ENCODE assay signal across 29 cellular contexts in the genomic region with DNA sequence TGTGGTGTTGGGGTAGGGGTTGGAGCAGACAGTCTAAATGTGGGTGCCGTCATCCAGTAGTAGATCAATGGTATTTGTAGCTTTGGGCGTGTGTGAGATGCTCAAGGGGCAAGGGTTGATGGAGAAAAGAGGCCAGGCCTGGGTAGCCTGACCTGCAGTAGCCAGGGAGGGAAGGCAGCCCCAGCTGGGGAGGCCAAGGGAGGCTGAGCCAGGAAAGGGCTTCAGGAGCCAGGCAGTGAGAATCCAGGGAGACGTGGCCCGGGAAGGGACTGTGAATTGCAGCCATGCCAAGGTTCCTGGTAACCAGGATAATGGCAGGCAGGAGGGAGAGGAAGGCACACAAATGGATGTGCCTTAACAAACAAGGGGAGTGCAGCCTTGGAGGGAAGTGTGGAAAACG. TPM values are rescaled to one million over a fixed set of nuclear protein-coding genes. Genes with fewer than 3 reads are reported as not detected.
DNase-seq lines count a peak whose midpoint lies in the region; ATAC-seq and TF ChIP-seq lines count a peak whose summit lies in the region.
"Had no signal": no experiment of that assay in that cellular context is flagged by ENCODE, and none has a peak within 500 bp of the region (broad histone marks: within the 10 kb centered on the region; RNA-seq: fewer than 3 reads in every experiment).

No MANE protein-coding gene starts in this region.

- H3K36me3 Mint-ChIP-seq in memory B cell, result no peaks in the 10 kb centered on the region
- H3K36me3 Mint-ChIP-seq in stimulated activated effector memory CD8-positive, alpha-beta T cell treated with anti-CD3 and anti-CD28 coated beads, Interleukin-12 subunit alpha, Interleukin-12 subunit beta, amount 100 ng/mL, for 72 hours, result peaks cover 33% of the 10 kb centered on the region
- H3K36me3 Mint-ChIP-seq: immature natural killer cell had no signal

- no peaks in the 10 kb centered on the region for H3K27me3 ChIP-seq in SJCRH30
- H3K27me3 ChIP-seq in PC-3 (ENCODE audit: low read length), result no peaks in the 10 kb centered on the region
- H3K27me3 ChIP-seq: left lung, Peyer's patch, uterus had no signal

- no peaks in the 10 kb centered on the region for H3K9me3 Mint-ChIP-seq in memory B cell
- no peaks in the 10 kb centered on the region for H3K9me3 Mint-ChIP-seq in stimulated activated effector memory CD8-positive, alpha-beta T cell treated with anti-CD3 and anti-CD28 coated beads, Interleukin-12 subunit alpha, Interleukin-12 subunit beta, amount 100 ng/mL, for 72 hours
- H3K9me3 Mint-ChIP-seq: activated CD4-positive, alpha-beta T cell treated with anti-CD3 and anti-CD28 coated beads, Interleukin-2, amount 10 ng/mL, durations not matched to agents 7 days and 5 days; activated naive CD8-positive, alpha-beta T cell treated with anti-CD3 and anti-CD28 coated beads, Interleukin-2, amount 10 ng/mL, durations not matched to agents 7 days and 5 days; activated T-helper 2 cell treated with anti-CD3 and anti-CD28 coated beads, Interferon-gamma antibody, Interleukin-2, Interleukin-4, amounts not matched to agents 10 μg/mL and 5 μg/mL and 100 μg/mL, durations not matched to agents 14 hours and 24 hours and 36 hours; immature natural killer cell; T-helper 1 cell treated with Interleukin-12 subunit alpha and Interleukin-12 subunit beta and Interleukin-4 antibody, amounts not matched to agents 30 μg/mL and 1 μg/mL, for 36 hours had no signal

- no peak overlapping the region for H3K9ac ChIP-seq in PC-3 (ENCODE audit: low read length)

- H3F3A ChIP-seq in PC-3 (ENCODE audit: low read length, unreplicated experiment), result no peaks in the 10 kb centered on the region

- no peaks in the 10 kb centered on the region for H3K79me2 ChIP-seq in PC-3 (ENCODE audit: low read length)

- intact Hi-C loops in Right ventricle myocardium superior (cut with DNase I), result no loop called here
- intact Hi-C loops in left ventricle myocardium superior (cut with micrococcal nuclease), result loop anchor here (10.0 kb wide), 1 partner anchor 66 kb away; the partner anchor contains the start of gene MMP11
- intact Hi-C loops in PC-3 (cut with micrococcal nuclease), result no loop called here

- H3K4me2 ChIP-seq in PC-3 (ENCODE audit: low read length), result no peak overlapping the region

- no peak overlapping the region for H3K4me3 Mint-ChIP-seq in memory B cell
- H3K4me3 Mint-ChIP-seq in stimulated activated effector memory CD8-positive, alpha-beta T cell treated with anti-CD3 and anti-CD28 coated beads, Interleukin-12 subunit alpha, Interleukin-12 subunit beta, amount 100 ng/mL, for 72 hours, result no peak overlapping the region
- H3K4me3 Mint-ChIP-seq: activated CD4-positive, alpha-beta T cell treated with anti-CD3 and anti-CD28 coated beads, Interleukin-2, amount 10 ng/mL, durations not matched to agents 7 days and 5 days; activated naive CD8-positive, alpha-beta T cell treated with anti-CD3 and anti-CD28 coated beads, Interleukin-2, amount 10 ng/mL, durations not matched to agents 7 days and 5 days; immature natural killer cell; T-helper 1 cell treated with Interleukin-12 subunit alpha and Interleukin-12 subunit beta and Interleukin-4 antibody, amounts not matched to agents 30 μg/mL and 1 μg/mL, for 36 hours had no signal

- H3K36me3 ChIP-seq in SJCRH30 (peaks cover 21% of the 10 kb centered on the region), PC-3 (ENCODE audit: low read depth, low read length) (no peaks in the 10 kb centered on the region)
- H3K36me3 ChIP-seq: Peyer's patch, thoracic aorta, uterus had no signal

- peaks cover 61% of the 10 kb centered on the region for H3K4me1 Mint-ChIP-seq in memory B cell
- peaks cover 34% of the 10 kb centered on the region for H3K4me1 Mint-ChIP-seq in stimulated activated effector memory CD8-positive, alpha-beta T cell treated with anti-CD3 and anti-CD28 coated beads, Interleukin-12 subunit alpha, Interleukin-12 subunit beta, amount 100 ng/mL, for 72 hours

- DNase-seq in Right ventricle myocardium superior, result peak; percentile 33
- no peak for DNase-seq in left ventricle myocardium superior
- no peak for DNase-seq in SJCRH30
- DNase-seq in memory B cell (ENCODE audit: low spot score in 2 of 2), result no peak
- DNase-seq in stimulated activated effector memory CD8-positive, alpha-beta T cell treated with anti-CD3 and anti-CD28 coated beads, Interleukin-12 subunit alpha, Interleukin-12 subunit beta, amount 100 ng/mL, for 72 hours (ENCODE audit: low spot score in 2 of 2), result no peak
- DNase-seq in dermis blood vessel endothelial cell, result no peak
- no peak for DNase-seq in PC-3
- DNase-seq: ACHN; activated CD4-positive, alpha-beta T cell treated with anti-CD3 and anti-CD28 coated beads, Interleukin-2, amount 10 ng/mL, durations not matched to agents 7 days and 5 days; activated naive CD8-positive, alpha-beta T cell treated with anti-CD3 and anti-CD28 coated beads, Interleukin-2, amount 10 ng/mL, durations not matched to agents 7 days and 5 days; cerebellar nuclear complex; effector CD4-positive, alpha-beta T cell; foreskin keratinocyte; hippocampal formation; immature natural killer cell; Karpas-422; NCI-H1694 treated with DMSO at 0.1 percent for 48 hours; NCI-H2171 treated with DMSO at 0.1 percent for 48 hours; NCI-H524 treated with DMSO at 0.1 percent for 48 hours; stimulated activated CD4-positive, alpha-beta T cell treated with anti-CD3 and anti-CD28 coated beads, Interleukin-2, amount 100 ng/mL, for 48 hours; stimulated activated naive CD4-positive, alpha-beta T cell; uterus had no signal

- H3K27ac Mint-ChIP-seq in memory B cell, result peak overlapping the region; percentile 87
- peak overlapping the region; percentile 50 for H3K27ac Mint-ChIP-seq in stimulated activated effector memory CD8-positive, alpha-beta T cell treated with anti-CD3 and anti-CD28 coated beads, Interleukin-12 subunit alpha, Interleukin-12 subunit beta, amount 100 ng/mL, for 72 hours
- H3K27ac Mint-ChIP-seq: activated CD4-positive, alpha-beta T cell treated with anti-CD3 and anti-CD28 coated beads, Interleukin-2, amount 10 ng/mL, durations not matched to agents 7 days and 5 days; activated naive CD8-positive, alpha-beta T cell treated with anti-CD3 and anti-CD28 coated beads, Interleukin-2, amount 10 ng/mL, durations not matched to agents 7 days and 5 days; activated T-helper 2 cell treated with anti-CD3 and anti-CD28 coated beads, Interferon-gamma antibody, Interleukin-2, Interleukin-4, amounts not matched to agents 10 μg/mL and 5 μg/mL and 100 μg/mL, durations not matched to agents 14 hours and 24 hours and 36 hours; T-helper 1 cell treated with Interleukin-12 subunit alpha and Interleukin-12 subunit beta and Interleukin-4 antibody, amounts not matched to agents 30 μg/mL and 1 μg/mL, for 36 hours had no signal

- H3K4me3 ChIP-seq in SJCRH30, result no peak overlapping the region
- no peak overlapping the region for H3K4me3 ChIP-seq in PC-3 (ENCODE audit: low read length)
- H3K4me3 ChIP-seq: left lung, Peyer's patch, thoracic aorta, uterus had no signal

- no peaks in the 10 kb centered on the region for H3K9me2 ChIP-seq in PC-3 (replicated peaks; ENCODE audit: low read length)

- BruUV-seq in PC-3 (replicated peaks; lab: Mats Ljungman, UMichigan), result no TSS peak

- H3K27me3 Mint-ChIP-seq in memory B cell, result no peaks in the 10 kb centered on the region
- H3K27me3 Mint-ChIP-seq: activated CD4-positive, alpha-beta T cell treated with anti-CD3 and anti-CD28 coated beads, Interleukin-2, amount 10 ng/mL, durations not matched to agents 7 days and 5 days had no signal

- POLR2A ChIA-PET in PC-3 (lab: Charles Lee; ENCODE audit: unreplicated experiment), result no interaction called here

- no peak overlapping the region for H2AFZ ChIP-seq in PC-3 (ENCODE audit: low read length)

- CTCF ChIA-PET in PC-3 (lab: Charles Lee), result no interaction called here

- H3K9me3 ChIP-seq in SJCRH30 (replicated peaks) (no peaks in the 10 kb centered on the region), PC-3 (ENCODE audit: low read length) (no peaks in the 10 kb centered on the region)
- H3K9me3 ChIP-seq: left lung, Peyer's patch, thoracic aorta, uterus had no signal

- no peaks in the 10 kb centered on the region for H4K20me1 ChIP-seq in PC-3 (ENCODE audit: low read length)

- ATAC-seq in Right ventricle myocardium superior (ENCODE audit: poor library complexity) (no peak), left ventricle myocardium superior (no peak), memory B cell (ENCODE audit: low read depth) (no peak), PC-3 (no peak), HG02610 (IDR thresholded peaks at IDR 0.05; ENCODE audit: unreplicated experiment) (no peak)
- no peak for ATAC-seq in stimulated activated effector memory CD8-positive, alpha-beta T cell treated with anti-CD3 and anti-CD28 coated beads, Interleukin-12 subunit alpha, Interleukin-12 subunit beta, amount 100 ng/mL, for 72 hours
- ATAC-seq: esophagus mucosa, foreskin keratinocyte, left lung had no signal

- TF ChIP-seq CTCF in PC-3 (conservative IDR thresholded peaks at IDR 0.05; ENCODE audit: low read depth, low read length), result no peak

- peak overlapping the region; percentile 54 for H3K27ac ChIP-seq in SJCRH30
- H3K27ac ChIP-seq in PC-3 (ENCODE audit: low read length), result no peak overlapping the region
- H3K27ac ChIP-seq: foreskin keratinocyte, left lung, thoracic aorta, uterus had no signal

- peaks cover 51% of the 10 kb centered on the region for H3K4me1 ChIP-seq in SJCRH30
- H3K4me1 ChIP-seq in PC-3 (ENCODE audit: insufficient read depth, low read length), result 0 out of 2 replicates have a peak, but pooled peaks cover 3% of the 10 kb centered on the region
- H3K4me1 ChIP-seq: foreskin keratinocyte had no signal

RNA-seq across cellular contexts. Expression of gene DERL3, which starts 2.5 kb away (rescaled TPM):
- total RNA-seq in Right ventricle myocardium superior (2.8 TPM), left ventricle myocardium superior (2.1 TPM), dermis blood vessel endothelial cell (0.68 and 1.3 TPM in 2 replicates), PC-3 (2014; rRNA removed) (not detected in 2 replicates)
- total RNA-seq in SJCRH30 (2014; rRNA removed; shearing (Covaris generic)), result not detected in 2 replicates

RNA-seq across cellular contexts. Expression of gene SLC2A11, which starts 16.4 kb away (rescaled TPM):
- total RNA-seq in Right ventricle myocardium superior (19.8 TPM), left ventricle myocardium superior (25.3 TPM), dermis blood vessel endothelial cell (4.7 and 6.0 TPM in 2 replicates), PC-3 (2014; rRNA removed) (8.0 and 9.4 TPM in 2 replicates)
- 0.51 and 1.9 TPM in 2 replicates for total RNA-seq in SJCRH30 (2014; rRNA removed; shearing (Covaris generic))

RNA-seq across cellular contexts. Expression of gene MIF, which starts 52.9 kb away (rescaled TPM):
- 227 TPM for total RNA-seq in Right ventricle myocardium superior
- 270 TPM for total RNA-seq in left ventricle myocardium superior
- total RNA-seq in SJCRH30 (2014; rRNA removed; shearing (Covaris generic)), result 270 and 350 TPM in 2 replicates
- 153 and 274 TPM in 2 replicates for total RNA-seq in dermis blood vessel endothelial cell
- 884 and 957 TPM in 2 replicates for total RNA-seq in PC-3 (2014; rRNA removed)

RNA-seq across cellular contexts. Expression of gene SMARCB1, which starts 54.5 kb away (rescaled TPM):
- 46.6 TPM for total RNA-seq in Right ventricle myocardium superior
- total RNA-seq in left ventricle myocardium superior, result 48.5 TPM
- 119 and 152 TPM in 2 replicates for total RNA-seq in SJCRH30 (2014; rRNA removed; shearing (Covaris generic))
- total RNA-seq in dermis blood vessel endothelial cell, result 24.5 and 45.8 TPM in 2 replicates
- 85.9 and 96.8 TPM in 2 replicates for total RNA-seq in PC-3 (2014; rRNA removed)
